Comparison of ENCODE assay signal across 8 cellular contexts in the genomic region with DNA sequence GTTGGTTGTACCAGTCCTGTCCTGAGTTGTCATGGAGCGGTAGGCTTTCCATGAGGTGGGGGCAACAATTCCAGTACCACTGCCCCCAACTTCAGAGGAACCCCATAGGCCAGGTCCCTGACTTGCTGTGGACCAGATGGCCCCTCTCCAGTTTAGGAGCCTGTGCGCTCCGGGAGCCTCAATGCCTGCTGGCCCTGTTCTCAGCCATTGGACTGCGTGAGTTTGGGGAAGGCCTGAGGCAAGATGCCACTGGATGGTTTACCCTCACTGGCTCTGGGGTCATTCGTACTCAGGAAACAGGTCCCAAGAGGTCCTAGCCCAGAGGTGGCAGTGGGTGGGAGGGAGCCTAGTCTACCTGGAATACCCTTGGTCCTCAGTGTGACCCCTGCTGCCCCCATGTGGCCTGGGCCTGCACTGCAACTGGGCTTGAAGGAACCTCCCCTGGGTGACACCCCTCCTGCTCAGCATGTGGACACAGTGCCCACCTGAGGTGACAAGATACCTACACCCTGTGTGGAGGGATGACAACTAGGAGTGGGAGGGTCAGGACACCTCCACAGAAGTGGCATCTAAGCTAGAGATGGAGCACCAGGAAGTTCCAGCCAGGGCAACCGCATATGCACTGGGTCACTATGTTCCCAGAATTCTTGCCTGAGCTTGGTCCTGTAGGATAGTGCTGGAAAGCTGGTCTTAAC. TPM values are rescaled to one million over a fixed set of nuclear protein-coding genes. Genes with fewer than 3 reads are reported as not detected.
A peak's percentile ranks its signal among the peaks of the same experiment; 100 is the strongest.
DNase-seq lines count a peak whose midpoint lies in the region; ATAC-seq, FAIRE-seq and TF ChIP-seq lines count a peak whose summit lies in the region.

No MANE protein-coding gene starts in this region.

- BruUV-seq in GM12878 (replicated peaks; lab: Mats Ljungman, UMichigan), result no TSS peak

- SMC1A ChIA-PET in GM12878 (lab: Charles Lee; ENCODE audit: uncharacterized antibody, unreplicated experiment), result interaction anchor here (0.7 to 1.3 kb wide), 8 partner anchors 14 to 172 kb away, joined by 3 to 6 read pairs (median 4); no protein-coding TSS in a partner anchor

- no peaks in the 10 kb centered on the region for H3K9me3 ChIP-seq in GM12878 (replicated peaks; ENCODE audit: control insufficient read depth, insufficient read depth, low read length)

- POLR2A ChIA-PET in GM12878 (lab: Charles Lee), result interaction anchor here (1.0 to 1.4 kb wide), 3 partner anchors 9 to 167 kb away, joined by 3 to 4 read pairs (median 3); no protein-coding TSS in a partner anchor

- peak; percentile 96 for ATAC-seq in GM12878
- ATAC-seq in GM19467 (IDR thresholded peaks at IDR 0.05; ENCODE audit: unreplicated experiment), result no peak

- no peak overlapping the region; the same call in 1 of the 2 replicates for H3K4me2 ChIP-seq in GM12878 (ENCODE audit: control insufficient read depth, insufficient read depth)

- CTCF ChIA-PET in GM12878 (lab: Yijun Ruan, JAX), result interaction anchor here (0.6 to 3.2 kb wide), 22 partner anchors 10 to 220 kb away, joined by 3 to 25 read pairs (median 4); a partner anchor contains a TSS

- H3K27ac ChIP-seq in GM12878 (ENCODE audit: control insufficient read depth, insufficient read depth), result no peak overlapping the region

- no peaks in the 10 kb centered on the region; the same call in 1 of the 2 replicates for H3K4me1 ChIP-seq in GM12878 (ENCODE audit: control insufficient read depth, insufficient read depth, low read length)

- peak; percentile 71 for TF ChIP-seq POLR2A in GM12878 (IDR thresholded peaks at IDR 0.05; ENCODE audit: low read depth, low read length)

- intact Hi-C loops in GM12878 (cut with micrococcal nuclease; ENCODE audit: unreplicated experiment), result loop anchor here (5.0 kb wide), 1 partner anchor 164 kb away; a partner anchor contains a TSS

- DNase-seq in Ammon's horn (ENCODE audit: low spot score) (peak; percentile 85), GM19240 (ENCODE audit: insufficient read length, low spot score) (peak; percentile 90), NCI-H1694 treated with DMSO at 0.1 percent for 48 hours (lab: John Stamatoyannopoulos, UW) (peak; percentile 64), UCSD-AML1 (lab: John Stamatoyannopoulos, UW; ENCODE audit: unreplicated experiment) (peak; percentile 78), GM12878 (ENCODE audit: low read depth, low spot score) (peak; percentile 41), islet precursor cell (peak; percentile 91)
- DNase-seq in stimulated activated CD4-positive, alpha-beta T cell treated with anti-CD3 and anti-CD28 coated beads, Interleukin-2, amount 100 ng/mL, for 24 hours, result peak; percentile 94 to 96

- H3K4me3 ChIP-seq in GM12878, result no peak overlapping the region

- H3K36me3 ChIP-seq in GM12878 (ENCODE audit: control insufficient read depth in 2 of 2, insufficient read depth in 2 of 2, low read length in 1 of 2), result peaks cover 10% of the 10 kb centered on the region in 2 experiments; a peak in 3 of 4 replicates

- H2AFZ ChIP-seq in GM12878 (ENCODE audit: control insufficient read depth, low read depth, low read length), result no peak overlapping the region

- 71% methylated on average over 6 of the region's 6 CpGs for WGBS in GM12878 (ENCODE audit: insufficient coverage, insufficient replicate concordance, low lambda C conversion rate, missing lambda C conversion rate)

- no peaks in the 10 kb centered on the region for H3K79me2 ChIP-seq in GM12878 (ENCODE audit: control insufficient read depth, insufficient read depth, low read length)

- in situ Hi-C loops in GM12878 (cut with MboI), result no loop called here

- no peak overlapping the region for H3K9ac ChIP-seq in GM12878 (ENCODE audit: control insufficient read depth, insufficient read depth, low read length)

- no peaks in the 10 kb centered on the region for H3K27me3 ChIP-seq in GM12878 (replicated peaks in 1 of 2; ENCODE audit: control insufficient read depth in 2 of 2, insufficient read depth in 2 of 2, low read length in 1 of 2)

- peak; percentile 98 for FAIRE-seq in GM12878 (lab: Jason Lieb, UNC)

- TF ChIP-seq EP300 in GM12878 (IDR thresholded peaks at IDR 0.05; ENCODE audit: borderline replicate concordance in 1 of 2, control insufficient read depth in 1 of 2, low read depth in 2 of 2, low read length in 2 of 2), result no peak

- TF ChIP-seq CTCF in GM12878 (IDR thresholded peaks at IDR 0.05 in 2 of 3, conservative IDR thresholded peaks at IDR 0.05 in 1 of 3; ENCODE audit: control insufficient read depth in 2 of 3, extremely low read depth in 1 of 3, insufficient read depth in 1 of 3, low read depth in 3 of 3, low read length in 3 of 3), result peak; percentile 97 to 99 (median 99)

- RAD21 ChIA-PET in GM12878 (lab: Charles Lee; ENCODE audit: unreplicated experiment), result interaction anchor here (0.7 to 1.1 kb wide), 4 partner anchors 49 to 163 kb away, joined by 3 read pairs; a partner anchor contains a TSS

- H4K20me1 ChIP-seq in GM12878 (ENCODE audit: control insufficient read depth, insufficient read depth), result no peaks in the 10 kb centered on the region

- TF ChIP-seq RAD21 in GM12878 (IDR thresholded peaks at IDR 0.05; ENCODE audit: insufficient read depth, low read depth, low read length), result peak; percentile 74

RNA-seq across cellular contexts. Expression of a gene that starts 6.0 kb away (rescaled TPM):
- total RNA-seq in GM12878 (2013; cell fraction: nucleolus; rRNA removed), result 0.19 TPM in 1 of 2 replicates, not detected in the other
- total RNA-seq in GM12878 (2014; rRNA removed), result 0.73 and 0.82 TPM in 2 replicates
- total RNA-seq in GM12878 (2014; rRNA removed; fragmentation: Illumina TruSeq; extraction: Trizol), result 0.18 and 0.31 TPM in 2 replicates
- total RNA-seq in GM12878 (2021), result 0.80 and 1.4 TPM in 2 replicates
- polyA plus RNA-seq in GM12878 (2011; ENCODE audit: low read depth), result 0.29 TPM
- polyA plus RNA-seq in GM12878 (2011; rRNA removed), result 0.15 TPM in 1 of 2 replicates, not detected in the other
- 0.50 and 0.55 TPM in 2 replicates for polyA plus RNA-seq in GM12878 (2011; cell fraction: cytosol; rRNA removed)
- polyA plus RNA-seq in GM12878 (2011; cell fraction: nucleus; rRNA removed), result 0.38 and 0.43 TPM in 2 replicates
- polyA plus RNA-seq in GM12878 (2012), result 0.38 and 0.49 TPM in 2 replicates
- polyA plus RNA-seq in GM12878 (2014; fragmentation: Illumina TruSeq; extraction: Trizol), result 0.11 and 0.43 TPM in 2 replicates
- polyA plus RNA-seq in GM12878 (2014; fragmentation: Nextera tagmentation; extraction: Ambion mirVana), result under 1 TPM in 1 of 2 experiments, not detected in 1; 0.09 TPM
- polyA plus RNA-seq in GM12878 (2014; rRNA removed), result 0.81 and 1.7 TPM in 2 replicates
- polyA plus RNA-seq in GM12878 (2016; fragmentation: Nextera tagmentation; extraction: Ambion mirVana), result 1 to 10 TPM; 1.1 to 1.7 TPM
- polyA minus RNA-seq in GM12878 (2011; rRNA and poly(A)+ RNA removed), result 0.21 and 0.37 TPM in 2 replicates
- not detected in 2 replicates for polyA minus RNA-seq in GM12878 (2011; cell fraction: cytosol; rRNA and poly(A)+ RNA removed)
- not detected in 2 replicates for polyA minus RNA-seq in GM12878 (2011; cell fraction: nucleus; rRNA and poly(A)+ RNA removed)

RNA-seq across cellular contexts. Expression of a gene that starts 6.4 kb away (rescaled TPM):
- total RNA-seq in GM12878 (2013; cell fraction: nucleolus; rRNA removed), result 5.1 and 6.4 TPM in 2 replicates
- total RNA-seq in GM12878 (2014; rRNA removed) (57.7 and 78.6 TPM in 2 replicates), GM12878 (2014; rRNA removed; fragmentation: Illumina TruSeq; extraction: Trizol) (32.0 and 41.3 TPM in 2 replicates), GM12878 (2021) (68.8 and 72.9 TPM in 2 replicates)
- 20.5 TPM for polyA plus RNA-seq in GM12878 (2011; ENCODE audit: low read depth)
- polyA plus RNA-seq in GM12878 (2011; rRNA removed) (8.8 and 30.5 TPM in 2 replicates), GM12878 (2014; fragmentation: Illumina TruSeq; extraction: Trizol) (15.2 and 46.6 TPM in 2 replicates), GM12878 (2014; fragmentation: Nextera tagmentation; extraction: Ambion mirVana) (10 to 100 TPM in 1 of 2 experiments, 1 to 10 TPM in 1; 6.2 to 23.1 TPM), GM12878 (2014; rRNA removed) (56.1 and 66.2 TPM in 2 replicates), GM12878 (2016; fragmentation: Nextera tagmentation; extraction: Ambion mirVana) (10 to 100 TPM; 77.7 to 79.6 TPM)
- 57.1 and 73.1 TPM in 2 replicates for polyA plus RNA-seq in GM12878 (2011; cell fraction: cytosol; rRNA removed)
- polyA plus RNA-seq in GM12878 (2011; cell fraction: nucleus; rRNA removed), result 43.1 and 44.9 TPM in 2 replicates
- polyA plus RNA-seq in GM12878 (2012), result 29.8 and 33.2 TPM in 2 replicates
- polyA minus RNA-seq in GM12878 (2011; rRNA and poly(A)+ RNA removed), result 18.4 and 30.6 TPM in 2 replicates
- polyA minus RNA-seq in GM12878 (2011; cell fraction: cytosol; rRNA and poly(A)+ RNA removed), result 14.2 and 19.0 TPM in 2 replicates
- polyA minus RNA-seq in GM12878 (2011; cell fraction: nucleus; rRNA and poly(A)+ RNA removed), result 8.0 and 13.3 TPM in 2 replicates

RNA-seq across cellular contexts. Expression of a gene that starts 17.1 kb away (rescaled TPM):
- 0.84 and 0.93 TPM in 2 replicates for total RNA-seq in GM12878 (2013; cell fraction: nucleolus; rRNA removed)
- total RNA-seq in GM12878 (2014; rRNA removed), result 0.11 TPM in 1 of 2 replicates, not detected in the other
- 0.04 and 0.09 TPM in 2 replicates for total RNA-seq in GM12878 (2014; rRNA removed; fragmentation: Illumina TruSeq; extraction: Trizol)
- total RNA-seq in GM12878 (2021), result 0.48 and 0.97 TPM in 2 replicates
- 0.55 TPM for polyA plus RNA-seq in GM12878 (2011; ENCODE audit: low read depth)
- 0.09 and 0.45 TPM in 2 replicates for polyA plus RNA-seq in GM12878 (2011; rRNA removed)
- 0.21 and 0.53 TPM in 2 replicates for polyA plus RNA-seq in GM12878 (2011; cell fraction: cytosol; rRNA removed)
- 3.6 and 4.1 TPM in 2 replicates for polyA plus RNA-seq in GM12878 (2011; cell fraction: nucleus; rRNA removed)
- 1.2 and 2.1 TPM in 2 replicates for polyA plus RNA-seq in GM12878 (2012)
- 0.09 and 0.14 TPM in 2 replicates for polyA plus RNA-seq in GM12878 (2014; fragmentation: Illumina TruSeq; extraction: Trizol)
- not detected for polyA plus RNA-seq in GM12878 (2014; fragmentation: Nextera tagmentation; extraction: Ambion mirVana)
- 0.20 and 1.0 TPM in 2 replicates for polyA plus RNA-seq in GM12878 (2014; rRNA removed)
- polyA plus RNA-seq in GM12878 (2016; fragmentation: Nextera tagmentation; extraction: Ambion mirVana), result not detected
- 0.26 and 3.4 TPM in 2 replicates for polyA minus RNA-seq in GM12878 (2011; rRNA and poly(A)+ RNA removed)
- polyA minus RNA-seq in GM12878 (2011; cell fraction: cytosol; rRNA and poly(A)+ RNA removed), result not detected in 2 replicates
- 1.9 and 2.6 TPM in 2 replicates for polyA minus RNA-seq in GM12878 (2011; cell fraction: nucleus; rRNA and poly(A)+ RNA removed)

RNA-seq across cellular contexts. Expression of a gene that starts 26.9 kb away (rescaled TPM):
- total RNA-seq in GM12878 (2013; cell fraction: nucleolus; rRNA removed), result 33.3 and 49.5 TPM in 2 replicates
- total RNA-seq in GM12878 (2014; rRNA removed) (8.0 and 9.5 TPM in 2 replicates), GM12878 (2014; rRNA removed; fragmentation: Illumina TruSeq; extraction: Trizol) (4.3 and 6.5 TPM in 2 replicates), GM12878 (2021) (47.3 and 50.6 TPM in 2 replicates)
- 9.5 TPM for polyA plus RNA-seq in GM12878 (2011; ENCODE audit: low read depth)
- polyA plus RNA-seq in GM12878 (2011; rRNA removed) (2.4 and 3.8 TPM in 2 replicates), GM12878 (2014; fragmentation: Illumina TruSeq; extraction: Trizol) (1.7 and 7.4 TPM in 2 replicates), GM12878 (2014; fragmentation: Nextera tagmentation; extraction: Ambion mirVana) (under 1 TPM; 0.18 to 0.24 TPM), GM12878 (2014; rRNA removed) (24.0 and 27.7 TPM in 2 replicates), GM12878 (2016; fragmentation: Nextera tagmentation; extraction: Ambion mirVana) (1 to 10 TPM; 6.9 to 8.1 TPM)
- 6.7 and 9.9 TPM in 2 replicates for polyA plus RNA-seq in GM12878 (2011; cell fraction: cytosol; rRNA removed)
- 76.7 and 94.7 TPM in 2 replicates for polyA plus RNA-seq in GM12878 (2011; cell fraction: nucleus; rRNA removed)
- 29.1 and 30.8 TPM in 2 replicates for polyA plus RNA-seq in GM12878 (2012)
- polyA minus RNA-seq in GM12878 (2011; rRNA and poly(A)+ RNA removed), result 2.1 and 9.8 TPM in 2 replicates
- 10.2 and 11.2 TPM in 2 replicates for polyA minus RNA-seq in GM12878 (2011; cell fraction: cytosol; rRNA and poly(A)+ RNA removed)
- 13.1 and 24.6 TPM in 2 replicates for polyA minus RNA-seq in GM12878 (2011; cell fraction: nucleus; rRNA and poly(A)+ RNA removed)

RNA-seq across cellular contexts. Expression of a gene that starts 29.5 kb away (rescaled TPM):
- 13.9 and 21.2 TPM in 2 replicates for total RNA-seq in GM12878 (2013; cell fraction: nucleolus; rRNA removed)
- total RNA-seq in GM12878 (2014; rRNA removed), result 3.3 and 4.5 TPM in 2 replicates
- total RNA-seq in GM12878 (2014; rRNA removed; fragmentation: Illumina TruSeq; extraction: Trizol), result 2.2 and 2.8 TPM in 2 replicates
- total RNA-seq in GM12878 (2021), result 12.0 and 12.8 TPM in 2 replicates
- 2.9 TPM for polyA plus RNA-seq in GM12878 (2011; ENCODE audit: low read depth)
- polyA plus RNA-seq in GM12878 (2011; rRNA removed), result 1.5 and 2.0 TPM in 2 replicates
- 2.9 and 3.8 TPM in 2 replicates for polyA plus RNA-seq in GM12878 (2011; cell fraction: cytosol; rRNA removed)
- 11.7 and 15.6 TPM in 2 replicates for polyA plus RNA-seq in GM12878 (2011; cell fraction: nucleus; rRNA removed)
- 5.6 and 6.5 TPM in 2 replicates for polyA plus RNA-seq in GM12878 (2012)
- 3.3 and 4.3 TPM in 2 replicates for polyA plus RNA-seq in GM12878 (2014; fragmentation: Illumina TruSeq; extraction: Trizol)
- polyA plus RNA-seq in GM12878 (2014; fragmentation: Nextera tagmentation; extraction: Ambion mirVana), result under 1 TPM; 0.43 to 0.75 TPM
- 6.9 and 9.0 TPM in 2 replicates for polyA plus RNA-seq in GM12878 (2014; rRNA removed)
- polyA plus RNA-seq in GM12878 (2016; fragmentation: Nextera tagmentation; extraction: Ambion mirVana), result 1 to 10 TPM; 2.3 to 2.6 TPM
- 2.5 and 6.0 TPM in 2 replicates for polyA minus RNA-seq in GM12878 (2011; rRNA and poly(A)+ RNA removed)
- polyA minus RNA-seq in GM12878 (2011; cell fraction: cytosol; rRNA and poly(A)+ RNA removed), result 4.7 and 6.0 TPM in 2 replicates
- 7.4 and 10.6 TPM in 2 replicates for polyA minus RNA-seq in GM12878 (2011; cell fraction: nucleus; rRNA and poly(A)+ RNA removed)

Comparison
In these comparisons a context has a peak if more than half of its experiments do, and no peak if none do; other contexts are left out.
1. DNase-seq: peak in every context shown above with its lines; median percentile 95 in stimulated activated CD4-positive, alpha-beta T cell treated with anti-CD3 and anti-CD28 coated beads, Interleukin-2, amount 100 ng/mL, for 24 hours; 91 in islet precursor cell; 90 in GM19240; 85 in Ammon's horn; 78 in UCSD-AML1; 64 in NCI-H1694 treated with DMSO at 0.1 percent for 48 hours; 41 in GM12878.